21 cellular contexts compared by ENCODE assay signal in the genomic region with DNA sequence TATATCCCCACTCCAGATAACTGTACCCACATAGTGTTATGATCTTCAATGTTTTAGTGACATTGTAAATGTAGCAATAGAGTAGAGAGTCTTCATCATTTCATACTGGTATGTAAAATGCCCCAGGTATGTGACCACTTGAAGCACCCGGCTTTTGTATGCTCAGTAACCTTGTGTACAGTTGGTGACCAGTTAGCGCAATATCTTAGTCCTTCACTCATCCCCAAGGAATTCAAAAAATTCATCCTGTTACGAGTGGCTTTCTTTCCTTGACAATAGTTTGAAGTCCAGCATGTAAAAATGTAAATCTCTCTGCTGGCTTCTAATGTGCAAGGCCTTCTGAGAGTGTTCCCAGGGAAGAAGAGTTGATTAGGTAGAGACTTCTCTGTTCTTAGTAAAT.
DNase-seq lines count a peak whose midpoint lies in the region; ATAC-seq and TF ChIP-seq lines count a peak whose summit lies in the region.
"Had no signal": no experiment of that assay in that cellular context is flagged by ENCODE, and none has a peak within 500 bp of the region (broad histone marks: within the 10 kb centered on the region; RNA-seq: fewer than 3 reads in every experiment).

No MANE protein-coding gene starts in this region.

- H3K27ac ChIP-seq in left lung = no peak overlapping the region
- H3K27ac ChIP-seq in tibial nerve = no peak overlapping the region
- H3K27ac ChIP-seq: ascending aorta, esophagus squamous epithelium, suprapubic skin had no signal

- 74 to 86% methylated on average over 3 of the region's 3 CpGs for WGBS in tibial nerve, 2 donors

- ATAC-seq in left lung (peak; percentile 82), HG03159 (IDR thresholded peaks at IDR 0.05; ENCODE audit: unreplicated experiment) (no peak)
- ATAC-seq: left colon had no signal

- no peak for TF ChIP-seq CTCF in left lung (IDR thresholded peaks at IDR 0.05)
- TF ChIP-seq CTCF in tibial nerve (IDR thresholded peaks at IDR 0.05) = no peak

- TF ChIP-seq EP300 in tibial nerve (IDR thresholded peaks at IDR 0.05) = no peak

- peaks cover 0 to 6% of the 10 kb centered on the region in 2 donors for H3K27me3 ChIP-seq in left lung
- peaks cover 0 to 7% of the 10 kb centered on the region in 2 donors for H3K27me3 ChIP-seq in tibial nerve
- H3K27me3 ChIP-seq: ascending aorta, esophagus squamous epithelium, suprapubic skin had no signal

- H3K36me3 ChIP-seq in left lung (no peaks in the 10 kb centered on the region), tibial nerve (peaks cover 0 to 7% (median 0%) of the 10 kb centered on the region in 3 donors)
- H3K36me3 ChIP-seq: ascending aorta, esophagus squamous epithelium, suprapubic skin had no signal

- H3K9me3 ChIP-seq in left lung = no peaks in the 10 kb centered on the region
- H3K9me3 ChIP-seq in tibial nerve = no peaks in the 10 kb centered on the region
- H3K9me3 ChIP-seq: ascending aorta, esophagus squamous epithelium, suprapubic skin had no signal

- peak; percentile 77 for DNase-seq in EH (ENCODE audit: low read depth)
- DNase-seq in LHCN-M2 (ENCODE audit: low read depth) = peak; percentile 30
- DNase-seq in brain pericyte (ENCODE audit: low read depth, low spot score) = peak; percentile 1
- DNase-seq in left lung = no peak
- no peak for DNase-seq in NCI-H345 (lab: John Stamatoyannopoulos, UW)
- DNase-seq in tibial nerve (ENCODE audit: low spot score in 2 of 2) = no peak
- DNase-seq in stimulated activated naive CD4-positive, alpha-beta T cell (lab: John Stamatoyannopoulos, UW) = no peak
- DNase-seq: activated CD4-positive, CD25-positive, alpha-beta regulatory T cell treated with anti-CD3 and anti-CD28 coated beads, Interleukin-2, amount 50 U/mL, for 72 hours; activated CD8-positive, alpha-beta memory T cell treated with anti-CD3 and anti-CD28 coated beads, Interleukin-2, amount 50 U/mL, for 48 hours; Calu3; esophagus squamous epithelium; hypothalamus; KG1; left colon; NCI-H2227 treated with DMSO at 0.1 percent for 48 hours; NK-92 treated with Interleukin-12 subunit alpha and Interleukin-12 subunit beta, amount 100 ng/mL, for 24 hours; Right ventricle myocardium superior; stimulated activated CD4-positive, alpha-beta T cell treated with anti-CD3 and anti-CD28 coated beads, Interleukin-2, amount 100 ng/mL, for 48 hours had no signal

- intact Hi-C loops in left lung (cut with DNase I) = no loop called here

- H3K4me1 ChIP-seq in left lung (no peaks in the 10 kb centered on the region), tibial nerve (no peaks in the 10 kb centered on the region)
- H3K4me1 ChIP-seq: ascending aorta, esophagus squamous epithelium, suprapubic skin had no signal

- TF ChIP-seq POLR2A in tibial nerve (IDR thresholded peaks at IDR 0.05) = no peak

- H3K4me3 ChIP-seq in left lung (no peak overlapping the region), tibial nerve (no peak overlapping the region)
- H3K4me3 ChIP-seq: ascending aorta, esophagus squamous epithelium, suprapubic skin had no signal

Comparison
In these comparisons a context has a peak if more than half of its experiments do, and no peak if none do; other contexts are left out.
1. DNase-seq: peak in EH (single experiment), LHCN-M2 (single experiment) and brain pericyte (single experiment); none in left lung (0 of 2), NCI-H345 (single experiment), tibial nerve (0 of 2) and stimulated activated naive CD4-positive, alpha-beta T cell (0 of 6).